22 cellular contexts compared by ENCODE assay signal in genomic region chr12:108589840-108590229, GRCh38. TPM values are rescaled to one million over a fixed set of nuclear protein-coding genes. Genes with fewer than 3 reads are reported as not detected.
A peak's percentile ranks its signal among the peaks of the same experiment; 100 is the strongest.
DNase-seq lines count a peak whose midpoint lies in the region; ATAC-seq and TF ChIP-seq lines count a peak whose summit lies in the region.
"Had no signal": no experiment of that assay in that cellular context is flagged by ENCODE, and none has a peak within 500 bp of the region (broad histone marks: within the 10 kb centered on the region; RNA-seq: fewer than 3 reads in every experiment).

No MANE protein-coding gene starts in this region.

- CTCF ChIA-PET in IMR-90 (lab: Yijun Ruan, JAX) = no interaction called here

- no peak overlapping the region for H2BK120ac ChIP-seq in IMR-90 (ENCODE audit: low read depth, low read length)

- TF ChIP-seq CTCF in IMR-90 (conservative IDR thresholded peaks at IDR 0.05; ENCODE audit: low read depth, low read length) (no peak), mesothelial cell of epicardium (IDR thresholded peaks at IDR 0.05; ENCODE audit: unreplicated experiment) (no peak)

- H2BK5ac ChIP-seq in IMR-90 (ENCODE audit: low read depth, low read length, poor library complexity, severe bottlenecking) = no peak overlapping the region

- no peak overlapping the region for H2BK15ac ChIP-seq in IMR-90 (ENCODE audit: low read depth, low read length)

- DNase-seq in IMR-90 (no peak), adipocyte (ENCODE audit: low read depth) (no peak), mesothelial cell of epicardium (ENCODE audit: low spot score in 2 of 2, unreplicated experiment in 2 of 2) (no peak), posterior vena cava (ENCODE audit: low spot score) (peak; percentile 48), NCI-H446 treated with DMSO at 0.1 percent for 48 hours (lab: John Stamatoyannopoulos, UW) (no peak), NCI-H2107 (lab: John Stamatoyannopoulos, UW) (no peak), NCI-H446 (lab: John Stamatoyannopoulos, UW) (no peak)
- DNase-seq: AML-193; C1 segment of cervical spinal cord; CD8-positive, alpha-beta T cell; DMS153; NCI-H1105 treated with DMSO at 0.1 percent for 48 hours; NCI-H2081; NCI-H2171 treated with DMSO at 0.1 percent for 48 hours; NCI-H526 treated with DMSO at 0.1 percent for 48 hours; PC-3; RPMI8226; SHP77 had no signal

- H3K14ac ChIP-seq in IMR-90 (replicated peaks; ENCODE audit: low read depth, low read length) = no peak overlapping the region

- no peaks in the 10 kb centered on the region for H3K27me3 Mint-ChIP-seq in mesothelial cell of epicardium (ENCODE audit: low read depth)
- H3K27me3 Mint-ChIP-seq: IgD-negative memory B cell had no signal

- peak overlapping the region; percentile 20 for H3K4me3 Mint-ChIP-seq in mesothelial cell of epicardium
- H3K4me3 Mint-ChIP-seq: CD8-positive, alpha-beta T cell; GM23338; IgD-negative memory B cell had no signal

- no peaks in the 10 kb centered on the region for H3K79me1 ChIP-seq in IMR-90 (ENCODE audit: low read depth in 1 of 2, low read length in 2 of 2)

- H2AK5ac ChIP-seq in IMR-90 (ENCODE audit: low read depth, low read length) = no peak overlapping the region

- H3K9me1 ChIP-seq in IMR-90 (ENCODE audit: insufficient read depth, low read length) = no peaks in the 10 kb centered on the region

- H3K9me3 ChIP-seq in IMR-90 (ENCODE audit: control insufficient read depth, insufficient read depth, low read length) (no peaks in the 10 kb centered on the region), adipocyte (ENCODE audit: control insufficient read depth, low read length) (no peaks in the 10 kb centered on the region)

- ATAC-seq in IMR-90 (ENCODE audit: low read depth) = no peak
- ATAC-seq in HG03025 (IDR thresholded peaks at IDR 0.05; ENCODE audit: low FRiP score, unreplicated experiment) = no peak
- ATAC-seq: CD8-positive, alpha-beta T cell had no signal

- H3K4me3 ChIP-seq in IMR-90 (ENCODE audit: insufficient read depth, low read depth, low read length) (no peak overlapping the region), adipocyte (ENCODE audit: low read length) (no peak overlapping the region)
- H3K4me3 ChIP-seq: GM23338 had no signal

- no peak overlapping the region for H2AFZ ChIP-seq in IMR-90 (replicated peaks; ENCODE audit: low read length, poor library complexity)

- peaks cover 17% of the 10 kb centered on the region for H3K4me1 Mint-ChIP-seq in mesothelial cell of epicardium
- H3K4me1 Mint-ChIP-seq: IgD-negative memory B cell had no signal

- H3K4ac ChIP-seq in IMR-90 (ENCODE audit: low read depth, low read length) = no peak overlapping the region

- H3K27me3 ChIP-seq in IMR-90 (ENCODE audit: control insufficient read depth, insufficient read depth, low read length) = peaks cover 5% of the 10 kb centered on the region
- no peaks in the 10 kb centered on the region for H3K27me3 ChIP-seq in adipocyte (replicated peaks; ENCODE audit: control insufficient read depth, insufficient read depth, low read length)

- no peak overlapping the region for H3K4me2 ChIP-seq in IMR-90 (ENCODE audit: low read depth, low read length)

- H3K4me1 ChIP-seq in IMR-90 (ENCODE audit: control insufficient read depth, insufficient read depth, low read length) (peaks cover 8% of the 10 kb centered on the region; the same call in 1 of the 2 replicates), adipocyte (ENCODE audit: control insufficient read depth, insufficient read depth, low read length) (peaks cover 44% of the 10 kb centered on the region)

- peak overlapping the region; percentile 61 for H2AK9ac ChIP-seq in IMR-90 (replicated peaks; ENCODE audit: low read depth, low read length, poor library complexity)

- H3K18ac ChIP-seq in IMR-90 (ENCODE audit: low read depth, low read length) = no peak overlapping the region

- H3K9ac ChIP-seq in IMR-90 (ENCODE audit: low read depth, low read length) = no peak overlapping the region
- H3K9ac ChIP-seq in adipocyte (ENCODE audit: low read length) = peak overlapping the region; percentile 75

- in situ Hi-C loops in IMR-90 (cut with MboI; ENCODE audit: low sequenced_read_pairs) = no loop called here

- no peak overlapping the region for H4K91ac ChIP-seq in IMR-90 (ENCODE audit: insufficient read depth, low read depth, low read length)

- H3K36me3 Mint-ChIP-seq in mesothelial cell of epicardium = no peaks in the 10 kb centered on the region
- H3K36me3 Mint-ChIP-seq: CD8-positive, alpha-beta T cell; IgD-negative memory B cell had no signal

- H3K27ac Mint-ChIP-seq in mesothelial cell of epicardium = peak overlapping the region; percentile 81
- H3K27ac Mint-ChIP-seq: CD8-positive, alpha-beta T cell; GM23338; IgD-negative memory B cell had no signal

- H3K27ac ChIP-seq in IMR-90 (ENCODE audit: insufficient read depth, low read length) = no peak overlapping the region

- no peak overlapping the region for H2BK20ac ChIP-seq in IMR-90 (ENCODE audit: low read depth, low read length)

- WGBS in IMR-90 (ENCODE audit: extremely low coverage in 2 of 2, insufficient read length in 1 of 2), 2 experiments = no CpG with 5 or more reads among the region's 7 CpGs

- H4K5ac ChIP-seq in IMR-90 (ENCODE audit: low read depth, low read length) = no peak overlapping the region

- dilution Hi-C loops in IMR-90 (cut with HindIII; ENCODE audit: low sequenced_read_pairs, unreplicated experiment) = no loop called here

- no peak overlapping the region for H3K23ac ChIP-seq in IMR-90 (ENCODE audit: low read depth, low read length)

- no peaks in the 10 kb centered on the region for H4K20me1 ChIP-seq in IMR-90 (ENCODE audit: insufficient read depth, low read length)

- TF ChIP-seq POLR2A in IMR-90 (IDR thresholded peaks at IDR 0.05; ENCODE audit: low read depth, low read length) = no peak

- H3K9me3 Mint-ChIP-seq in mesothelial cell of epicardium = peaks cover under 1% of the 10 kb centered on the region
- H3K9me3 Mint-ChIP-seq: CD8-positive, alpha-beta T cell; GM23338; IgD-negative memory B cell had no signal

- BruUV-seq in IMR-90 (replicated peaks; lab: Mats Ljungman, UMichigan) = no TSS peak

- H3K56ac ChIP-seq in IMR-90 (ENCODE audit: extremely low read depth, insufficient read depth, low read length) = no peak overlapping the region

- TF ChIP-seq RAD21 in IMR-90 (IDR thresholded peaks at IDR 0.05; ENCODE audit: low read length) = no peak

- POLR2A ChIA-PET in IMR-90 (lab: Charles Lee; ENCODE audit: unreplicated experiment) = interaction anchor here (0.7 kb wide), 1 partner anchor 215 kb away, joined by 4 read pairs; no protein-coding TSS in a partner anchor

- H3K36me3 ChIP-seq in IMR-90 (ENCODE audit: control insufficient read depth, insufficient read depth, low read length) (peaks cover 2% of the 10 kb centered on the region; the same call in 1 of the 2 replicates), adipocyte (ENCODE audit: control insufficient read depth, insufficient read depth, low read length, severe bottlenecking) (peaks cover 36% of the 10 kb centered on the region)

- no peak overlapping the region for H4K8ac ChIP-seq in IMR-90 (ENCODE audit: low read depth in 2 of 2, low read length in 2 of 2)

- intact Hi-C loops in IMR-90 (cut with micrococcal nuclease) = no loop called here
- intact Hi-C loops in posterior vena cava (cut with DNase I) = no loop called here

TF ChIP-seq in IMR-90, 13 proteins besides CTCF, POLR2A, EP300 and RAD21 (continues in another document):
- TF ChIP-seq BHLHE40 (IDR thresholded peaks at IDR 0.05; ENCODE audit: low read depth, low read length) = no peak
- no peak for TF ChIP-seq SMC3 (IDR thresholded peaks at IDR 0.05; ENCODE audit: low read depth, low read length)
- no peak for TF ChIP-seq USF2 (IDR thresholded peaks at IDR 0.05; ENCODE audit: low read depth, low read length)
- no peak for TF ChIP-seq RFX5 (IDR thresholded peaks at IDR 0.05; ENCODE audit: low read depth, low read length)
- TF ChIP-seq MAZ (IDR thresholded peaks at IDR 0.05; ENCODE audit: borderline replicate concordance, low read depth, low read length) = no peak
- no peak for TF ChIP-seq RCOR1 (IDR thresholded peaks at IDR 0.05; ENCODE audit: insufficient replicate concordance, low read length)
- TF ChIP-seq MAFK (IDR thresholded peaks at IDR 0.05; ENCODE audit: low read depth, low read length) = no peak
- TF ChIP-seq NFE2L2 (IDR thresholded peaks at IDR 0.05; ENCODE audit: low read depth, low read length) = no peak

RNA-seq across cellular contexts. Expression of gene TMEM119, which starts 8.0 kb away (rescaled TPM):
- total RNA-seq in IMR-90 (2012; rRNA removed) (6.7 and 8.1 TPM in 2 replicates), mesothelial cell of epicardium (37.6 to 43.2 TPM (median 41.2 TPM) in 3 replicates), posterior vena cava (10 to 100 TPM; 12.7 to 72.5 TPM)
- 8.4 and 9.2 TPM in 2 replicates for polyA plus RNA-seq in IMR-90 (2012; rRNA removed)
- 9.3 and 21.4 TPM in 2 replicates for polyA plus RNA-seq in IMR-90 (2012; cell fraction: cytosol; rRNA removed)
- 4.5 and 5.0 TPM in 2 replicates for polyA plus RNA-seq in IMR-90 (2012; cell fraction: nucleus; rRNA removed; ENCODE audit: low replicate concordance)
- total RNA-seq: A172, PC-3 had no signal

RNA-seq across cellular contexts. Expression of gene ISCU, which starts 27.4 kb away (rescaled TPM):
- total RNA-seq in IMR-90 (2012; rRNA removed) (52.7 and 58.3 TPM in 2 replicates), mesothelial cell of epicardium (64.9 to 66.0 TPM (median 65.8 TPM) in 3 replicates), posterior vena cava (100 to 1,000 TPM; 113 to 119 TPM)
- polyA plus RNA-seq in IMR-90 (2012; rRNA removed) = 77.9 and 87.2 TPM in 2 replicates
- 38.1 and 73.2 TPM in 2 replicates for polyA plus RNA-seq in IMR-90 (2012; cell fraction: cytosol; rRNA removed)
- polyA plus RNA-seq in IMR-90 (2012; cell fraction: nucleus; rRNA removed; ENCODE audit: low replicate concordance) = 37.4 and 201 TPM in 2 replicates

RNA-seq across cellular contexts. Expression of gene SART3, which starts 28.9 kb away (rescaled TPM):
- total RNA-seq in IMR-90 (2012; rRNA removed) = 37.8 and 61.7 TPM in 2 replicates
- 19.8 and 22.6 TPM in 2 replicates for polyA plus RNA-seq in IMR-90 (2012; rRNA removed)
- polyA plus RNA-seq in IMR-90 (2012; cell fraction: cytosol; rRNA removed) = 11.8 and 12.7 TPM in 2 replicates
- polyA plus RNA-seq in IMR-90 (2012; cell fraction: nucleus; rRNA removed; ENCODE audit: low replicate concordance) = 18.0 and 42.4 TPM in 2 replicates
- 77.7 to 82.5 TPM (median 77.7 TPM) in 3 replicates for total RNA-seq in mesothelial cell of epicardium
- total RNA-seq in posterior vena cava = 10 to 100 TPM; 27.4 to 28.9 TPM

RNA-seq across cellular contexts. Expression of gene SELPLG, which starts 43.9 kb away (rescaled TPM):
- total RNA-seq in IMR-90 (2012; rRNA removed) (2.8 and 3.2 TPM in 2 replicates), mesothelial cell of epicardium (0.33 to 0.47 TPM in 2 of 3 replicates, not detected in the other), posterior vena cava (10 to 100 TPM in 1 of 2 donors, 1 to 10 TPM in 1; 5.1 to 14.4 TPM)
- 10.8 and 13.9 TPM in 2 replicates for polyA plus RNA-seq in IMR-90 (2012; rRNA removed)
- 7.9 and 13.9 TPM in 2 replicates for polyA plus RNA-seq in IMR-90 (2012; cell fraction: cytosol; rRNA removed)
- polyA plus RNA-seq in IMR-90 (2012; cell fraction: nucleus; rRNA removed; ENCODE audit: low replicate concordance) = 29.8 and 69.7 TPM in 2 replicates
